In genomic region chr4:54658321-54659093, GRCh38 we compare ENCODE assay signal across 8 cellular contexts.
DNase-seq lines count a peak whose midpoint lies in the region; ATAC-seq, FAIRE-seq and TF ChIP-seq lines count a peak whose summit lies in the region.

No MANE protein-coding gene starts in this region.

- H3K36me3 ChIP-seq in iPS-15b (ENCODE audit: control insufficient read depth, insufficient read depth, low read length) (no peaks in the 10 kb centered on the region), rectal smooth muscle tissue (ENCODE audit: control insufficient read depth, insufficient read depth, low read length) (no peaks in the 10 kb centered on the region)

- CTCF ChIA-PET in RWPE1 (lab: Yijun Ruan, JAX), result interaction anchor here (0.6 to 0.7 kb wide), 4 partner anchors 13 to 207 kb away, joined by 3 to 7 read pairs (median 3); no protein-coding TSS in a partner anchor

- peaks cover 57% of the 10 kb centered on the region for H3K27me3 ChIP-seq in iPS-15b (ENCODE audit: control insufficient read depth, insufficient read depth, low read length)
- peaks cover 17% of the 10 kb centered on the region for H3K27me3 ChIP-seq in rectal smooth muscle tissue (ENCODE audit: control insufficient read depth, insufficient read depth, low read length)

- no peak for FAIRE-seq in H54 (lab: Jason Lieb, UNC)

- no peak for TF ChIP-seq POLR2A in H54 (IDR thresholded peaks at IDR 0.05; ENCODE audit: low read depth, low read length)

- 0 out of 2 replicates have a peak, but pooled peaks have one; percentile 21 for TF ChIP-seq CTCF in RWPE1 (conservative IDR thresholded peaks at IDR 0.05; ENCODE audit: low read depth)

- DNase-seq in SHP77 (lab: John Stamatoyannopoulos, UW), result peak; percentile 10 to 32
- DNase-seq in SHP77 treated with DMSO at 0.1 percent for 48 hours (lab: John Stamatoyannopoulos, UW), result no peak
- peak; percentile 24 for DNase-seq in RWPE1 (ENCODE audit: low spot score)
- peak; percentile 84 for DNase-seq in astrocyte of the hippocampus (ENCODE audit: low read depth, low spot score)
- DNase-seq in H54 (ENCODE audit: insufficient read length, low spot score), result no peak

- H3K9me3 ChIP-seq in iPS-15b (ENCODE audit: control insufficient read depth, insufficient read depth, low read length), result no peaks in the 10 kb centered on the region

- H3K4me1 ChIP-seq in iPS-15b (ENCODE audit: control insufficient read depth, insufficient read depth, low read length) (peaks cover 12% of the 10 kb centered on the region), rectal smooth muscle tissue (ENCODE audit: control insufficient read depth, insufficient read depth, low read length) (peaks cover 2% of the 10 kb centered on the region)

- H3K27ac ChIP-seq in RWPE1 (no peak overlapping the region), rectal smooth muscle tissue (ENCODE audit: low read depth, low read length) (no peak overlapping the region)

- ATAC-seq in HG03354 (IDR thresholded peaks at IDR 0.05; ENCODE audit: poor library complexity, severe bottlenecking, unreplicated experiment), result peak; percentile 51

- H3K9ac ChIP-seq in iPS-15b (ENCODE audit: low read depth, low read length) (peak overlapping the region; percentile 60), rectal smooth muscle tissue (ENCODE audit: low read length) (no peak overlapping the region)

- H3K4me3 ChIP-seq in iPS-15b (ENCODE audit: low read depth, low read length) (peak overlapping the region; percentile 84), rectal smooth muscle tissue (ENCODE audit: low read length) (peak overlapping the region; percentile 66)

- POLR2A ChIA-PET in RWPE1 (lab: Yijun Ruan, JAX; ENCODE audit: low non-redundant PET), result interaction anchor here (0.7 kb wide), 1 partner anchor 70 kb away, joined by 3 read pairs; no protein-coding TSS in a partner anchor

Comparison
In these comparisons a context has a peak if more than half of its experiments do, and no peak if none do; other contexts are left out.
1. DNase-seq: peak in SHP77 (2 of 2), RWPE1 (single experiment) and astrocyte of the hippocampus (single experiment); none in SHP77 treated with DMSO at 0.1 percent for 48 hours (single experiment) and H54 (single experiment).